5 cellular contexts compared by ENCODE assay signal in genomic region chr6:167171300-167171699, GRCh38. TPM values are rescaled to one million over a fixed set of nuclear protein-coding genes. Genes with fewer than 3 reads are reported as not detected.
"Had no signal": no experiment of that assay in that cellular context is flagged by ENCODE, and none has a peak within 500 bp of the region (broad histone marks: within the 10 kb centered on the region; RNA-seq: fewer than 3 reads in every experiment).

No MANE protein-coding gene starts in this region.

RNA-seq across cellular contexts. Expression of gene GPR31, which starts 13.5 kb away (rescaled TPM):
- total RNA-seq: HepG2, HT-29, HT1080, IMR-90, K562 had no signal
- polyA plus RNA-seq: HepG2, IMR-90, K562 had no signal

RNA-seq across cellular contexts. Expression of gene CCR6, which starts 48.4 kb away (rescaled TPM):
- total RNA-seq: IMR-90, K562 had no signal
- polyA plus RNA-seq: IMR-90, K562 had no signal
